In genomic region chr7:100893910-100894763, GRCh38 we compare ENCODE assay signal across 11 cellular contexts. TPM values are rescaled to one million over a fixed set of nuclear protein-coding genes. Genes with fewer than 3 reads are reported as not detected.
A peak's percentile ranks its signal among the peaks of the same experiment; 100 is the strongest.
DNase-seq lines count a peak whose midpoint lies in the region; ATAC-seq, FAIRE-seq and TF ChIP-seq lines count a peak whose summit lies in the region.
"Had no signal": no experiment of that assay in that cellular context is flagged by ENCODE, and none has a peak within 500 bp of the region (broad histone marks: within the 10 kb centered on the region; RNA-seq: fewer than 3 reads in every experiment).

No MANE protein-coding gene starts in this region.

- H4K5ac ChIP-seq in H1 (ENCODE audit: insufficient read length, low read depth, low read length): no peak overlapping the region

- 49% methylated on average over 30 of the region's 41 CpGs; no CpG with 5 or more reads in 1 of the 2 experiments for WGBS in H1 (ENCODE audit: extremely low coverage in 1 of 2, insufficient coverage in 1 of 2, insufficient read length in 1 of 2, insufficient replicate concordance in 2 of 2, low coverage in 1 of 2, low lambda C conversion rate in 2 of 2, missing lambda C conversion rate in 1 of 2), 2 experiments

- CTCF ChIA-PET in H1 (lab: Charles Lee; ENCODE audit: partially characterized antibody): interaction anchor here (0.5 to 2.9 kb wide), 33 partner anchors 9 to 350 kb away, joined by 3 to 21 read pairs (median 4); partner anchors contain the start of genes MUC12, MUC17 and MUC3A

- no peak overlapping the region for H2AK5ac ChIP-seq in H1 (ENCODE audit: low read depth, low read length)

- peak overlapping the region; percentile 32; the same call in 1 of the 2 replicates for H3K18ac ChIP-seq in H1 (ENCODE audit: extremely low read depth, low read length)

- H3K27ac ChIP-seq in H1 (ENCODE audit: low read depth, low read length) (no peak overlapping the region), neural progenitor cell (no peak overlapping the region), tibial artery (no peak overlapping the region)

- H3F3A ChIP-seq in neural progenitor cell (ENCODE audit: low read depth): peaks cover 27% of the 10 kb centered on the region

- H4K20me1 ChIP-seq in H1 (replicated peaks in 1 of 2; ENCODE audit: control insufficient read depth in 1 of 2, insufficient read depth in 2 of 2, low read length in 2 of 2): peaks cover 0 to 5% of the 10 kb centered on the region in 2 experiments
- H4K20me1 ChIP-seq in neural progenitor cell (ENCODE audit: low read depth): peaks cover 5% of the 10 kb centered on the region

- H3K27me3 ChIP-seq in H1 (replicated peaks in 1 of 4; ENCODE audit: control insufficient read depth in 3 of 4, extremely low read depth in 1 of 4, insufficient read depth in 3 of 4, low read length in 3 of 4) (peaks cover 15 to 35% (median 19%) of the 10 kb centered on the region in 4 experiments), neural progenitor cell (peaks cover 34% of the 10 kb centered on the region), tibial artery (peaks cover 0 to 61% of the 10 kb centered on the region in 2 donors)

- H3K4me3 ChIP-seq in H1 (ENCODE audit: extremely low read depth in 1 of 4, insufficient read depth in 2 of 4, low read depth in 3 of 4, low read length in 4 of 4) (peak overlapping the region in 3 of 4 experiments; percentile 38 to 73 (median 47); a peak in 6 of 8 replicates), neural progenitor cell (peak overlapping the region; percentile 51), tibial artery (peak overlapping the region in 1 of 2 donors; percentile 46)

- H3K9me3 Mint-ChIP-seq in neural progenitor cell: no peaks in the 10 kb centered on the region
- H3K9me3 Mint-ChIP-seq: stimulated activated naive CD8-positive, alpha-beta T cell treated with anti-CD3 and anti-CD28 coated beads, Interleukin-15, Interleukin-2, amounts not matched to agents 100 ng/mL and 50 ng/mL, for 24 hours had no signal

- no peak overlapping the region for H2BK120ac ChIP-seq in H1 (replicated peaks; ENCODE audit: low read depth, low read length)

- no peak overlapping the region for H3K23ac ChIP-seq in H1 (ENCODE audit: insufficient read length)

- H3K4me1 ChIP-seq in H1 (replicated peaks in 1 of 4; ENCODE audit: control insufficient read depth in 3 of 4, insufficient read depth in 4 of 4, low read length in 3 of 4) (peaks cover 0 to 10% (median 6%) of the 10 kb centered on the region in 4 experiments; a peak in 6 of 7 replicates), neural progenitor cell (peaks cover 10% of the 10 kb centered on the region), tibial artery (peaks cover 1 to 48% (median 43%) of the 10 kb centered on the region in 4 donors)

- H4K8ac ChIP-seq in H1 (ENCODE audit: extremely low read depth, insufficient read depth, low read length): no peak overlapping the region

- peak overlapping the region; percentile 53; the same call in 1 of the 2 replicates for H2BK12ac ChIP-seq in H1 (ENCODE audit: low read depth, low read length)

- H3K79me2 ChIP-seq in H1 (ENCODE audit: control insufficient read depth in 1 of 2, insufficient read depth in 2 of 2, low read length in 2 of 2): no peaks in the 10 kb centered on the region
- H3K79me2 ChIP-seq in neural progenitor cell (ENCODE audit: low read depth): peaks cover under 1% of the 10 kb centered on the region

- TF ChIP-seq CTCF in H1 (IDR thresholded peaks at IDR 0.05; ENCODE audit: control extremely low read depth in 1 of 3, insufficient read depth in 1 of 3, low read depth in 1 of 3, low read length in 3 of 3) (no peak), neural progenitor cell (IDR thresholded peaks at IDR 0.05) (no peak), tibial artery (IDR thresholded peaks at IDR 0.05) (no peak)

- peak overlapping the region; percentile 90 for H3K27ac Mint-ChIP-seq in neural progenitor cell
- H3K27ac Mint-ChIP-seq: stimulated activated naive CD8-positive, alpha-beta T cell treated with anti-CD3 and anti-CD28 coated beads, Interleukin-15, Interleukin-2, amounts not matched to agents 100 ng/mL and 50 ng/mL, for 24 hours had no signal

- no peak for FAIRE-seq in H1 (lab: Jason Lieb, UNC)
- FAIRE-seq: islet of Langerhans had no signal

- peak overlapping the region; percentile 74 to 78; a peak in 3 of 4 replicates for H3K4me2 ChIP-seq in H1 (ENCODE audit: insufficient read depth in 1 of 2, low read depth in 2 of 2, low read length in 2 of 2)
- peak overlapping the region; percentile 86 for H3K4me2 ChIP-seq in neural progenitor cell

- TF ChIP-seq RAD21 in H1 (IDR thresholded peaks at IDR 0.05 in 1 of 2, conservative IDR thresholded peaks at IDR 0.05 in 1 of 2; ENCODE audit: low read depth in 2 of 2, low read length in 2 of 2): no peak

- H3K79me1 ChIP-seq in H1 (ENCODE audit: low read depth, low read length): no peaks in the 10 kb centered on the region

- no peaks in the 10 kb centered on the region for H3K36me3 Mint-ChIP-seq in neural progenitor cell

- TF ChIP-seq EP300 in H1 (IDR thresholded peaks at IDR 0.05; ENCODE audit: borderline replicate concordance in 1 of 2, low read depth in 2 of 2, low read length in 2 of 2): no peak

- H3K23me2 ChIP-seq in H1 (ENCODE audit: low read depth, low read length): peaks cover 12% of the 10 kb centered on the region; the same call in 1 of the 2 replicates

- no peaks in the 10 kb centered on the region for H3K9me3 ChIP-seq in H1 (ENCODE audit: insufficient read depth in 2 of 2, low read depth in 1 of 2, low read length in 1 of 2)
- H3K9me3 ChIP-seq in neural progenitor cell (ENCODE audit: low read depth): no peaks in the 10 kb centered on the region
- H3K9me3 ChIP-seq in tibial artery: no peaks in the 10 kb centered on the region

- intact Hi-C loops in tibial artery (cut with DNase I; ENCODE audit: low total_unique reads): loop anchor here (10.0 kb wide), 1 partner anchor 271 kb away; the partner anchor contains the start of gene VGF

- DNase-seq in D341Med (ENCODE audit: low spot score) (peak; percentile 10), HUDEP-2 (lab: John Stamatoyannopoulos, UW; ENCODE audit: unreplicated experiment in 76 of 76) (peak in 75 of 76 experiments; percentile 31 to 91 (median 80)), H1 (ENCODE audit: low read depth in 1 of 2, low spot score in 2 of 2) (no peak), neural progenitor cell (ENCODE audit: low spot score) (peak; percentile 51), SW 1271 (lab: John Stamatoyannopoulos, UW) (no peak), NCI-H748 (lab: John Stamatoyannopoulos, UW; ENCODE audit: unreplicated experiment) (no peak), tibial artery (no peak)
- DNase-seq: NCI-H226 had no signal

- H2BK5ac ChIP-seq in H1 (ENCODE audit: low read depth, low read length): no peak overlapping the region; the same call in 1 of the 2 replicates

- POLR2A ChIA-PET in H1 (lab: Charles Lee; ENCODE audit: partially characterized antibody): interaction anchor here (0.6 to 1.8 kb wide), 8 partner anchors 12 to 191 kb away, joined by 3 to 7 read pairs (median 4); partner anchors contain the start of genes MUC3A, SRRT, TRIM56 and TRIP6

- no peak overlapping the region for H3K14ac ChIP-seq in H1 (ENCODE audit: insufficient read length)

- H2AFZ ChIP-seq in H1 (ENCODE audit: low read length): no peak overlapping the region
- H2AFZ ChIP-seq in neural progenitor cell (replicated peaks): no peak overlapping the region

- ATAC-seq in GM21619 (IDR thresholded peaks at IDR 0.05; ENCODE audit: unreplicated experiment): no peak

- peaks cover 29% of the 10 kb centered on the region for H3K27me3 Mint-ChIP-seq in neural progenitor cell (ENCODE audit: insufficient read depth, low read depth)

- H3K36me3 ChIP-seq in H1 (ENCODE audit: control insufficient read depth in 2 of 4, insufficient read depth in 4 of 4, low read length in 3 of 4) (no peaks in the 10 kb centered on the region), neural progenitor cell (no peaks in the 10 kb centered on the region), tibial artery (no peaks in the 10 kb centered on the region)

- H4K91ac ChIP-seq in H1 (replicated peaks; ENCODE audit: insufficient read length, low read length): no peak overlapping the region

- H3K4me1 Mint-ChIP-seq in neural progenitor cell: peaks cover 27% of the 10 kb centered on the region

- no peak overlapping the region for H3K56ac ChIP-seq in H1 (replicated peaks; ENCODE audit: insufficient read length, low read depth, low read length)

- H3K4ac ChIP-seq in H1 (replicated peaks; ENCODE audit: insufficient read length, low read depth, low read length): no peak overlapping the region

- no peak for TF ChIP-seq POLR2A in H1 (IDR thresholded peaks at IDR 0.05; ENCODE audit: control extremely low read depth in 1 of 2, low read depth in 2 of 2, low read length in 2 of 2)

- H2BK20ac ChIP-seq in H1 (ENCODE audit: low read length): no peak overlapping the region

- H3K9ac ChIP-seq in H1 (replicated peaks in 1 of 4; ENCODE audit: extremely low read depth in 1 of 4, low read depth in 3 of 4, low read length in 3 of 4) (no peak overlapping the region), neural progenitor cell (no peak overlapping the region)

- 0 out of 2 replicates have a peak overlapping the region, but pooled peaks have one; percentile 88 for H2BK15ac ChIP-seq in H1 (ENCODE audit: low read length)

- H3K4me3 Mint-ChIP-seq in neural progenitor cell: peak overlapping the region; percentile 69
- H3K4me3 Mint-ChIP-seq: stimulated activated naive CD8-positive, alpha-beta T cell treated with anti-CD3 and anti-CD28 coated beads, Interleukin-15, Interleukin-2, amounts not matched to agents 100 ng/mL and 50 ng/mL, for 24 hours had no signal

RNA-seq across cellular contexts. Expression of gene ACHE, which starts 1.6 kb away (rescaled TPM):
- 4.3 and 4.8 TPM in 2 replicates for total RNA-seq in H1 (2021; fragmentation: NEBNext Ultra II Directional; extraction: Animal tissue kit (Norgen Biotek cat#: 25700))
- polyA plus RNA-seq in H1 (2011; rRNA removed): 1.4 and 2.8 TPM in 2 replicates
- 1.8 TPM for polyA plus RNA-seq in H1 (2011; cell fraction: cytosol; rRNA removed)
- 7.7 TPM for polyA plus RNA-seq in H1 (2011; cell fraction: nucleus; rRNA removed)
- polyA plus RNA-seq in H1 (2012, experiment 1 of 2): 1.6 to 2.9 TPM (median 2.2 TPM) in 4 replicates
- polyA plus RNA-seq in H1 (2012, experiment 2 of 2): 1.2 TPM
- 6.7 TPM for polyA plus RNA-seq in H1 (2013, experiment 1 of 2)
- 6.3 TPM for polyA plus RNA-seq in H1 (2013, experiment 2 of 2)
- polyA minus RNA-seq in H1 (2011; rRNA and poly(A)+ RNA removed): 0.44 and 0.95 TPM in 2 replicates
- polyA minus RNA-seq in H1 (2011; cell fraction: cytosol; rRNA and poly(A)+ RNA removed): 2.3 TPM
- polyA minus RNA-seq in H1 (2011; cell fraction: nucleus; rRNA and poly(A)+ RNA removed): 2.3 TPM
- total RNA-seq in neural progenitor cell (ENCODE audit: low replicate concordance): 0.90 TPM in 1 of 2 replicates, not detected in the other

RNA-seq across cellular contexts. Expression of gene UFSP1, which starts 4.6 kb away (rescaled TPM):
- 4.3 and 4.8 TPM in 2 replicates for total RNA-seq in H1 (2021; fragmentation: NEBNext Ultra II Directional; extraction: Animal tissue kit (Norgen Biotek cat#: 25700))
- polyA plus RNA-seq in H1 (2011; rRNA removed): 1.6 and 2.1 TPM in 2 replicates
- 2.0 TPM for polyA plus RNA-seq in H1 (2011; cell fraction: cytosol; rRNA removed)
- polyA plus RNA-seq in H1 (2011; cell fraction: nucleus; rRNA removed): 3.2 TPM
- polyA plus RNA-seq in H1 (2012, experiment 1 of 2): 1.9 to 3.0 TPM (median 2.0 TPM) in 4 replicates
- 1.5 TPM for polyA plus RNA-seq in H1 (2012, experiment 2 of 2)
- 1.6 TPM for polyA plus RNA-seq in H1 (2013, experiment 1 of 2)
- polyA plus RNA-seq in H1 (2013, experiment 2 of 2): 1.5 TPM
- polyA minus RNA-seq in H1 (2011; rRNA and poly(A)+ RNA removed): 1.8 and 4.7 TPM in 2 replicates
- polyA minus RNA-seq in H1 (2011; cell fraction: cytosol; rRNA and poly(A)+ RNA removed): 7.5 TPM
- polyA minus RNA-seq in H1 (2011; cell fraction: nucleus; rRNA and poly(A)+ RNA removed): 16.2 TPM
- 4.0 TPM in 1 of 2 replicates, not detected in the other for total RNA-seq in neural progenitor cell (ENCODE audit: low replicate concordance)

RNA-seq across cellular contexts. Expression of gene SRRT, which starts 19.2 kb away (rescaled TPM):
- total RNA-seq in H1 (2021; fragmentation: NEBNext Ultra II Directional; extraction: Animal tissue kit (Norgen Biotek cat#: 25700)): 237 and 239 TPM in 2 replicates
- 66.7 and 103 TPM in 2 replicates for polyA plus RNA-seq in H1 (2011; rRNA removed)
- 78.5 TPM for polyA plus RNA-seq in H1 (2011; cell fraction: cytosol; rRNA removed)
- polyA plus RNA-seq in H1 (2011; cell fraction: nucleus; rRNA removed): 456 TPM
- 212 to 245 TPM (median 235 TPM) in 4 replicates for polyA plus RNA-seq in H1 (2012, experiment 1 of 2)
- polyA plus RNA-seq in H1 (2012, experiment 2 of 2): 131 TPM
- polyA plus RNA-seq in H1 (2013, experiment 1 of 2): 167 TPM
- polyA plus RNA-seq in H1 (2013, experiment 2 of 2): 144 TPM
- 44.1 and 59.4 TPM in 2 replicates for polyA minus RNA-seq in H1 (2011; rRNA and poly(A)+ RNA removed)
- 112 TPM for polyA minus RNA-seq in H1 (2011; cell fraction: cytosol; rRNA and poly(A)+ RNA removed)
- polyA minus RNA-seq in H1 (2011; cell fraction: nucleus; rRNA and poly(A)+ RNA removed): 143 TPM
- 60.4 and 108 TPM in 2 replicates for total RNA-seq in neural progenitor cell (ENCODE audit: low replicate concordance)

RNA-seq across cellular contexts. Expression of gene TRIP6, which starts 26.9 kb away (rescaled TPM):
- total RNA-seq in H1 (2021; fragmentation: NEBNext Ultra II Directional; extraction: Animal tissue kit (Norgen Biotek cat#: 25700)): 103 and 109 TPM in 2 replicates
- 88.4 and 112 TPM in 2 replicates for polyA plus RNA-seq in H1 (2011; rRNA removed)
- 112 TPM for polyA plus RNA-seq in H1 (2011; cell fraction: cytosol; rRNA removed)
- 145 TPM for polyA plus RNA-seq in H1 (2011; cell fraction: nucleus; rRNA removed)
- 85.3 to 128 TPM (median 117 TPM) in 4 replicates for polyA plus RNA-seq in H1 (2012, experiment 1 of 2)
- polyA plus RNA-seq in H1 (2012, experiment 2 of 2): 101 TPM
- 56.2 TPM for polyA plus RNA-seq in H1 (2013, experiment 1 of 2)
- polyA plus RNA-seq in H1 (2013, experiment 2 of 2): 51.7 TPM
- 34.4 and 35.9 TPM in 2 replicates for polyA minus RNA-seq in H1 (2011; rRNA and poly(A)+ RNA removed)
- polyA minus RNA-seq in H1 (2011; cell fraction: cytosol; rRNA and poly(A)+ RNA removed): 43.7 TPM
- polyA minus RNA-seq in H1 (2011; cell fraction: nucleus; rRNA and poly(A)+ RNA removed): 36.9 TPM
- 14.9 and 49.5 TPM in 2 replicates for total RNA-seq in neural progenitor cell (ENCODE audit: low replicate concordance)

RNA-seq across cellular contexts. Expression of gene SLC12A9, which starts 41.6 kb away (rescaled TPM):
- 40.1 and 40.7 TPM in 2 replicates for total RNA-seq in H1 (2021; fragmentation: NEBNext Ultra II Directional; extraction: Animal tissue kit (Norgen Biotek cat#: 25700))
- 31.4 and 54.0 TPM in 2 replicates for polyA plus RNA-seq in H1 (2011; rRNA removed)
- 28.5 TPM for polyA plus RNA-seq in H1 (2011; cell fraction: cytosol; rRNA removed)
- 74.3 TPM for polyA plus RNA-seq in H1 (2011; cell fraction: nucleus; rRNA removed)
- 25.4 to 35.3 TPM (median 33.8 TPM) in 4 replicates for polyA plus RNA-seq in H1 (2012, experiment 1 of 2)
- 27.5 TPM for polyA plus RNA-seq in H1 (2012, experiment 2 of 2)
- 33.2 TPM for polyA plus RNA-seq in H1 (2013, experiment 1 of 2)
- polyA plus RNA-seq in H1 (2013, experiment 2 of 2): 32.9 TPM
- 13.1 and 22.4 TPM in 2 replicates for polyA minus RNA-seq in H1 (2011; rRNA and poly(A)+ RNA removed)
- polyA minus RNA-seq in H1 (2011; cell fraction: cytosol; rRNA and poly(A)+ RNA removed): 13.4 TPM
- 13.4 TPM for polyA minus RNA-seq in H1 (2011; cell fraction: nucleus; rRNA and poly(A)+ RNA removed)
- total RNA-seq in neural progenitor cell (ENCODE audit: low replicate concordance): 3.5 and 18.6 TPM in 2 replicates

Comparison
In these comparisons a context has a peak if more than half of its experiments do, and no peak if none do; other contexts are left out.
1. DNase-seq: peak in D341Med (single experiment), HUDEP-2 (75 of 76) and neural progenitor cell (single experiment); none in H1 (0 of 2), SW 1271 (0 of 2), NCI-H748 (single experiment) and tibial artery (0 of 2).